In genomic region chr1:203926025-203926540, GRCh38 we compare ENCODE assay signal across 1 cellular context.
A peak's percentile ranks its signal among the peaks of the same experiment; 100 is the strongest.
TF ChIP-seq lines count a peak whose summit lies in the region.

No MANE protein-coding gene starts in this region.

TF ChIP-seq in K562, 482 proteins besides CTCF, POLR2A, EP300 and RAD21 (continued from another document and continues in another):
- no peak; the same call in 1 of the 2 replicates for TF ChIP-seq L3MBTL2 (IDR thresholded peaks at IDR 0.05)
- TF ChIP-seq ZZZ3 (IDR thresholded peaks at IDR 0.05): no peak
- TF ChIP-seq ZEB2 (IDR thresholded peaks at IDR 0.05): peak; percentile 91
- no peak for TF ChIP-seq ZNF347 (CRISPR knock-in tag; IDR thresholded peaks at IDR 0.05; ENCODE audit: low read depth)
- TF ChIP-seq, protein P1, sequence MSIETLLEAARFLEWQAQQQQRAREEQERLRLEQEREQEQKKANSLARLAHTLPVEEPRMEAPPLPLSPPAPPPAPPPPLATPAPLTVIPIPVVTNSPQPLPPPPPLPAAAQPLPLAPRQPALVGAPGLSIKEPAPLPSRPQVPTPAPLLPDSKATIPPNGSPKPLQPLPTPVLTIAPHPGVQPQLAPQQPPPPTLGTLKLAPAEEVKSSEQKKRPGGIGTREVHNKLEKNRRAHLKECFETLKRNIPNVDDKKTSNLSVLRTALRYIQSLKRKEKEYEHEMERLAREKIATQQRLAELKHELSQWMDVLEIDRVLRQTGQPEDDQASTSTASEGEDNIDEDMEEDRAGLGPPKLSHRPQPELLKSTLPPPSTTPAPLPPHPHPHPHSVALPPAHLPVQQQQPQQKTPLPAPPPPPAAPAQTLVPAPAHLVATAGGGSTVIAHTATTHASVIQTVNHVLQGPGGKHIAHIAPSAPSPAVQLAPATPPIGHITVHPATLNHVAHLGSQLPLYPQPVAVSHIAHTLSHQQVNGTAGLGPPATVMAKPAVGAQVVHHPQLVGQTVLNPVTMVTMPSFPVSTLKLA (conservative IDR thresholded peaks at IDR 0.05): no peak
- TF ChIP-seq KDM1A (IDR thresholded peaks at IDR 0.05): no peak
- no peak for TF ChIP-seq IRF2 (CRISPR knock-in tag; IDR thresholded peaks at IDR 0.05)
- TF ChIP-seq KHSRP (IDR thresholded peaks at IDR 0.05): no peak
- TF ChIP-seq CREB1 (IDR thresholded peaks at IDR 0.05): no peak
- no peak for TF ChIP-seq CREB1 (CRISPR knock-in tag; IDR thresholded peaks at IDR 0.05)
- TF ChIP-seq, protein P2, sequence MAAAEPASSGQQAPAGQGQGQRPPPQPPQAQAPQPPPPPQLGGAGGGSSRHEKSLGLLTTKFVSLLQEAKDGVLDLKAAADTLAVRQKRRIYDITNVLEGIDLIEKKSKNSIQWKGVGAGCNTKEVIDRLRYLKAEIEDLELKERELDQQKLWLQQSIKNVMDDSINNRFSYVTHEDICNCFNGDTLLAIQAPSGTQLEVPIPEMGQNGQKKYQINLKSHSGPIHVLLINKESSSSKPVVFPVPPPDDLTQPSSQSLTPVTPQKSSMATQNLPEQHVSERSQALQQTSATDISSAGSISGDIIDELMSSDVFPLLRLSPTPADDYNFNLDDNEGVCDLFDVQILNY (CRISPR knock-in tag; IDR thresholded peaks at IDR 0.05): no peak
- TF ChIP-seq BMI1 (IDR thresholded peaks at IDR 0.05; ENCODE audit: low read length): no peak
- no peak for TF ChIP-seq CHD4 (IDR thresholded peaks at IDR 0.05; ENCODE audit: insufficient read depth, insufficient replicate concordance, low read depth, low read length, poor library complexity, severe bottlenecking)
- no peak for TF ChIP-seq BDP1 (IDR thresholded peaks at IDR 0.05; ENCODE audit: insufficient read depth, insufficient read length)
- no peak for TF ChIP-seq TOE1 (IDR thresholded peaks at IDR 0.05; ENCODE audit: borderline replicate concordance)
- TF ChIP-seq TOE1 (CRISPR knock-in tag; IDR thresholded peaks at IDR 0.05; ENCODE audit: borderline replicate concordance, low read depth): no peak
- TF ChIP-seq ARNT (IDR thresholded peaks at IDR 0.05): 0 out of 4 replicates have a peak, but pooled peaks of 1 of the 2 experiments have one; percentile 42
- no peak for TF ChIP-seq ZNF551 (CRISPR knock-in tag; IDR thresholded peaks at IDR 0.05)
- TF ChIP-seq E2F6 (IDR thresholded peaks at IDR 0.05; ENCODE audit: borderline replicate concordance in 1 of 2, extremely low read depth in 1 of 2, insufficient read depth in 1 of 2, insufficient read length in 1 of 2, low read depth in 1 of 2, low read length in 1 of 2, poor library complexity in 1 of 2, severe bottlenecking in 1 of 2): no peak
- TF ChIP-seq XRCC5 (IDR thresholded peaks at IDR 0.05; ENCODE audit: low read depth, low read length): no peak
- no peak for TF ChIP-seq MEIS2 (IDR thresholded peaks at IDR 0.05; ENCODE audit: partially characterized antibody)
- no peak for TF ChIP-seq SREBF1 (IDR thresholded peaks at IDR 0.05; ENCODE audit: borderline replicate concordance, low read depth, low read length)
- no peak for TF ChIP-seq HNRNPUL1 (IDR thresholded peaks at IDR 0.05; ENCODE audit: low read length)
- no peak for TF ChIP-seq ZNF24 (IDR thresholded peaks at IDR 0.05)
- TF ChIP-seq ZNF764 (CRISPR knock-in tag; IDR thresholded peaks at IDR 0.05; ENCODE audit: low read depth): no peak
- TF ChIP-seq MEF2D (tag; conservative IDR thresholded peaks at IDR 0.05; ENCODE audit: low read depth): no peak
- TF ChIP-seq PHB2 (IDR thresholded peaks at IDR 0.05; ENCODE audit: low read depth): no peak
- no peak for TF ChIP-seq MBD1 (CRISPR knock-in tag; IDR thresholded peaks at IDR 0.05)
- no peak for TF ChIP-seq ZNF717 (CRISPR knock-in tag; IDR thresholded peaks at IDR 0.05)
- TF ChIP-seq ATF4 (CRISPR knock-in tag; IDR thresholded peaks at IDR 0.05): peak; percentile 92
- TF ChIP-seq RREB1 (CRISPR knock-in tag; IDR thresholded peaks at IDR 0.05): no peak
- TF ChIP-seq BRD9 (IDR thresholded peaks at IDR 0.05; ENCODE audit: low read depth, partially characterized antibody): peak; percentile 60
- no peak for TF ChIP-seq RAD51 (IDR thresholded peaks at IDR 0.05; ENCODE audit: borderline replicate concordance, low read depth)
- TF ChIP-seq ZNF449 (CRISPR knock-in tag; IDR thresholded peaks at IDR 0.05): no peak
- no peak for TF ChIP-seq SAFB (IDR thresholded peaks at IDR 0.05; ENCODE audit: borderline replicate concordance, low read depth, low read length)
- TF ChIP-seq ARHGAP35 (IDR thresholded peaks at IDR 0.05; ENCODE audit: partially characterized antibody): no peak
- no peak for TF ChIP-seq MCM5 (IDR thresholded peaks at IDR 0.05; ENCODE audit: low read depth)
- no peak for TF ChIP-seq USF1 (CRISPR knock-in tag; IDR thresholded peaks at IDR 0.05)
- no peak for TF ChIP-seq PRDM10 (IDR thresholded peaks at IDR 0.05; ENCODE audit: partially characterized antibody)
- TF ChIP-seq, protein P3, sequence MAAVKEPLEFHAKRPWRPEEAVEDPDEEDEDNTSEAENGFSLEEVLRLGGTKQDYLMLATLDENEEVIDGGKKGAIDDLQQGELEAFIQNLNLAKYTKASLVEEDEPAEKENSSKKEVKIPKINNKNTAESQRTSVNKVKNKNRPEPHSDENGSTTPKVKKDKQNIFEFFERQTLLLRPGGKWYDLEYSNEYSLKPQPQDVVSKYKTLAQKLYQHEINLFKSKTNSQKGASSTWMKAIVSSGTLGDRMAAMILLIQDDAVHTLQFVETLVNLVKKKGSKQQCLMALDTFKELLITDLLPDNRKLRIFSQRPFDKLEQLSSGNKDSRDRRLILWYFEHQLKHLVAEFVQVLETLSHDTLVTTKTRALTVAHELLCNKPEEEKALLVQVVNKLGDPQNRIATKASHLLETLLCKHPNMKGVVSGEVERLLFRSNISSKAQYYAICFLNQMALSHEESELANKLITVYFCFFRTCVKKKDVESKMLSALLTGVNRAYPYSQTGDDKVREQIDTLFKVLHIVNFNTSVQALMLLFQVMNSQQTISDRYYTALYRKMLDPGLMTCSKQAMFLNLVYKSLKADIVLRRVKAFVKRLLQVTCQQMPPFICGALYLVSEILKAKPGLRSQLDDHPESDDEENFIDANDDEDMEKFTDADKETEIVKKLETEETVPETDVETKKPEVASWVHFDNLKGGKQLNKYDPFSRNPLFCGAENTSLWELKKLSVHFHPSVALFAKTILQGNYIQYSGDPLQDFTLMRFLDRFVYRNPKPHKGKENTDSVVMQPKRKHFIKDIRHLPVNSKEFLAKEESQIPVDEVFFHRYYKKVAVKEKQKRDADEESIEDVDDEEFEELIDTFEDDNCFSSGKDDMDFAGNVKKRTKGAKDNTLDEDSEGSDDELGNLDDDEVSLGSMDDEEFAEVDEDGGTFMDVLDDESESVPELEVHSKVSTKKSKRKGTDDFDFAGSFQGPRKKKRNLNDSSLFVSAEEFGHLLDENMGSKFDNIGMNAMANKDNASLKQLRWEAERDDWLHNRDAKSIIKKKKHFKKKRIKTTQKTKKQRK (IDR thresholded peaks at IDR 0.05; ENCODE audit: borderline replicate concordance, low read depth, low read length): no peak
- no peak for TF ChIP-seq HOXB6 (CRISPR knock-in tag; IDR thresholded peaks at IDR 0.05; ENCODE audit: borderline replicate concordance)
